In the genomic region with DNA sequence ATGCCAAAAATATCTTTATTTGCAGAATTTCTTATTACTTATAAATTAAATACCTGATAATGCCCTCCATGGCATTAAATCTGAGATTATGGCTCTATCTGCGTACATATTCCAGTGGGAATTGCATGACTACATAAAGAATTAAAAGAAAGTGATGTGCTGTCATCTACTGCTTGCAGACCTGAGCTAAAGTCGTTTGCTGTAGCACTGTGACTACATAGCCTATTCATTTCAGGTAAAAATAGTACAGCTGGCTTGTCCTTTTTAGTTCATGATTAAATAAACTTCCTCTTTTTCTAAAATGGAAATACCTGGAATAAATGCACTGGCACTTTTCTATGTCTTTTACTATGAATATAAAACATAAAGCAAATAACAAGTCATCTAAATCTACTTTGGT, we compare ENCODE assay signal across 5 cellular contexts.
"Had no signal": no experiment of that assay in that cellular context is flagged by ENCODE, and none has a peak within 500 bp of the region (broad histone marks: within the 10 kb centered on the region; RNA-seq: fewer than 3 reads in every experiment).

No MANE protein-coding gene starts in this region.

- ATAC-seq: HepG2, K562 had no signal

- DNase-seq: IMR-90, KBM-7, KG1 had no signal
